Comparison of ENCODE assay signal across 8 cellular contexts in the genomic region with DNA sequence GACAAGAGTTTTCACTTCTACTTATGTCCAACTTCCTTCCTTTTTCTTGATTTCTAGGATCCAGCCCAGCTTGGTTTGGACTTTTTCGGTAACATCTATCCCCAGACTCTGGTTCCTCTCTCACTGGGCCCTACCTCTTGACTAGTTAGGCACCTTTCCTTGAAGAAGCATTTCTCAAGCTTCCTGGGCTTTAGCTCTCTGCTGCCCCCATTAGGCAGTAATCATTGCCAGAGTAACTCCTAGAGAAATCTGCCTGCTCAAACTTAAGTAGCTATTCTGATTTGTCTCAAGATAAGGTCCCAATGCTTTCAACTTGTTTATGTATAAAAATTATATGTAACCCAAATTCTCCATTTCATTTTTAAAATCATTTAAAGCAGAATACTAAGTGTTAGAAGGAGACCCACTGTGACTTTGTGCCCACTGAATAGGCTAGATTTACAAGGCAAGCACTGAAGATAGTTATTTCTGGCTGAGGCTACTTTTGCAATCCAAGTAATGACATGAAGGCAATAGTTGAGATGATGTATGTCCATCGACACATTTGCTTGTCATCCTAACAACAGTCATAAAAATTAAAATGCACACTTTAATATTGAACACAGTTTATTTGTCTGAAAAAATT.
DNase-seq lines count a peak whose midpoint lies in the region; ATAC-seq lines count a peak whose summit lies in the region.

No MANE protein-coding gene starts in this region.

- peak; percentile 72 for ATAC-seq in GM18867 (IDR thresholded peaks at IDR 0.05; ENCODE audit: unreplicated experiment)
- ATAC-seq in GM21423 (IDR thresholded peaks at IDR 0.05; ENCODE audit: unreplicated experiment): no peak
- no peak for ATAC-seq in HG03469 (IDR thresholded peaks at IDR 0.05; ENCODE audit: unreplicated experiment)

- no peak overlapping the region for H3K4me3 ChIP-seq in trophoblast cell (ENCODE audit: low read depth, low read length)

- peaks cover 0 to 4% of the 10 kb centered on the region in 2 experiments for H3K4me1 ChIP-seq in trophoblast cell (ENCODE audit: control insufficient read depth in 1 of 2, insufficient read depth in 2 of 2, low read length in 2 of 2)

- no peak overlapping the region for H4K12ac ChIP-seq in trophoblast cell (ENCODE audit: low read depth, low read length)

- H3K79me1 ChIP-seq in trophoblast cell (ENCODE audit: low read length): no peaks in the 10 kb centered on the region

- no peak overlapping the region for H4K8ac ChIP-seq in trophoblast cell (ENCODE audit: low read depth, low read length)

- no peaks in the 10 kb centered on the region for H3K36me3 ChIP-seq in trophoblast cell (ENCODE audit: control insufficient read depth in 1 of 2, insufficient read depth in 2 of 2, low read length in 2 of 2)

- H3K4me2 ChIP-seq in trophoblast cell (ENCODE audit: low read length): no peak overlapping the region

- WGBS in trophoblast cell (ENCODE audit: extremely low coverage, insufficient coverage, insufficient read length): no CpG with 5 or more reads among the region's 2 CpGs

- H3K79me2 ChIP-seq in trophoblast cell (ENCODE audit: control insufficient read depth, insufficient read depth, low read length, poor library complexity): no peaks in the 10 kb centered on the region

- H2BK5ac ChIP-seq in trophoblast cell (ENCODE audit: low read depth, low read length, poor library complexity): no peak overlapping the region

- H2AK5ac ChIP-seq in trophoblast cell (ENCODE audit: low read length): no peak overlapping the region

- H2AFZ ChIP-seq in trophoblast cell (ENCODE audit: insufficient read depth, low read length, poor library complexity): no peak overlapping the region

- no peak overlapping the region for H3K4ac ChIP-seq in trophoblast cell (ENCODE audit: low read depth, low read length)

- H3K9me3 ChIP-seq in trophoblast cell (ENCODE audit: insufficient read depth, low read depth, low read length): no peaks in the 10 kb centered on the region

- H2BK12ac ChIP-seq in trophoblast cell (ENCODE audit: low read length): no peak overlapping the region

- no peak overlapping the region for H3K27ac ChIP-seq in trophoblast cell (ENCODE audit: low read depth, low read length)

- H4K91ac ChIP-seq in trophoblast cell (ENCODE audit: low read depth, low read length): no peak overlapping the region

- no peak overlapping the region for H3K18ac ChIP-seq in trophoblast cell (ENCODE audit: low read length)

- no peak overlapping the region for H3K14ac ChIP-seq in trophoblast cell (ENCODE audit: low read length)

- H3K27me3 ChIP-seq in trophoblast cell (ENCODE audit: insufficient read depth, low read length): no peaks in the 10 kb centered on the region

- H3K9ac ChIP-seq in trophoblast cell (ENCODE audit: low read length): no peak overlapping the region

- DNase-seq in COLO829 (ENCODE audit: low spot score) (peak; percentile 30), NCI-H446 (lab: John Stamatoyannopoulos, UW) (peak; percentile 65 to 75), dermis blood vessel endothelial cell (peak; percentile 63), trophoblast cell (peak; percentile 36 to 76), cerebellum (ENCODE audit: low spot score) (no peak)

- no peak overlapping the region for H3K23ac ChIP-seq in trophoblast cell (ENCODE audit: low read length)

- H2BK120ac ChIP-seq in trophoblast cell (ENCODE audit: insufficient read depth, low read length, poor library complexity): no peak overlapping the region
